ENCODE assay signal across 7 cellular contexts in the genomic region with DNA sequence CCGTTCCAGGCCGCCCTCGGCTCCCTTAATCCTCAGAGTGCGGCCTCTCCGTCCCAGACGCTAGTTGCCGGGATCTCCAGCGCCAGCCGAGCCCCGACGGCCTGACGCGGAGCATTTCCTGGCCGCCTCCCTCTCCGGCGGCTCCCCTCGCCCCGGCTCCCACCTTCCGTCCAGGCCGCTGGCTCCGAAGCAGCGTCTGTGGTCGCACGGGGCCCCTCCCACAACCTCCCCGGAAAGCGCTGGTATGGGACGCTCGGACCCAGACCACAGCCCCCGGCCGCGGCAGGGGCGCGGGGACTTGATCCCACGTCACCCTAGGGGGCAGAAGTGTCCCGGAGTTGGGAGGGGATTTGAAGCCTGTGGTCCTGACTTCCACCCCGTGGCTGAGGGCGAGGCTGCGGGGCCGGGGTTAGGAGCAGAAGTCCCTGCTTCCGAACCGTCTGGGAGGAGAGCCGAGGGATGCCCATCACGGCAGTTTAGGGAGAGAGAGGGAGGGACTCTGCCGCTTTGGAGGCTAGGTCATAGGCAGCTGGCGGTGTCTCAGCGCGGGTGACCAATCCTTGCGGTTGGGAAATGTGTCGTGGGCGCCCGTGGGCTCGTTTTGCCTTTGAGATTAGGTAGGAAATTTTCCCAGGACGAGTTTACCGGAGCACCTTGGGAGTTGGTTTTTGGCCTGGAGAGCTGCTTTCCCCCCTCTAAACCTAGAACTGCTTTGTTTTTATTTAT. TPM values are rescaled to one million over a fixed set of nuclear protein-coding genes. Genes with fewer than 3 reads are reported as not detected.
A peak's percentile ranks its signal among the peaks of the same experiment; 100 is the strongest.
DNase-seq lines count a peak whose midpoint lies in the region; ATAC-seq and TF ChIP-seq lines count a peak whose summit lies in the region.
"Not testable (repeated sequence)": the region's sequence is repeated elsewhere in the genome, so short reads cannot be mapped to it uniquely, and the experiment has no call there.

No MANE protein-coding gene starts in this region.

- not testable (repeated sequence) for TF ChIP-seq POLR2A in GM18505 (IDR thresholded peaks at IDR 0.05; ENCODE audit: borderline replicate concordance, extremely low read depth, insufficient read depth, insufficient read length); sigmoid colon (IDR thresholded peaks at IDR 0.05)

- peaks cover 12% of the 10 kb centered on the region for H3K4me1 Mint-ChIP-seq in WTC11

- not testable (repeated sequence) for H3K27me3 ChIP-seq in sigmoid colon

- peak; percentile 64 for DNase-seq in NCI-H146 (lab: John Stamatoyannopoulos, UW)
- peak; percentile 66 for DNase-seq in WTC11 (ENCODE audit: low spot score)
- peak; percentile 50 to 52 for DNase-seq in cardiac fibroblast (ENCODE audit: low read depth in 2 of 2)
- DNase-seq in iPS-NIHi7 (ENCODE audit: extremely low spot score) = peak; percentile 73
- peak; percentile 79 for DNase-seq in sigmoid colon

- not testable (repeated sequence) for H3K36me3 ChIP-seq in sigmoid colon

- peak overlapping the region; percentile 60 for H3K27ac Mint-ChIP-seq in WTC11

- TF ChIP-seq EP300 in sigmoid colon (IDR thresholded peaks at IDR 0.05) = not testable (repeated sequence)

- WGBS in sigmoid colon, 2 donors = 0 to 1% methylated on average over 54 of the region's 54 CpGs

- peak overlapping the region; percentile 93 for H3K4me3 Mint-ChIP-seq in WTC11

- POLR2A ChIA-PET in WTC11 (lab: Charles Lee) = not testable (repeated sequence)

- H3K9me3 Mint-ChIP-seq in WTC11 = not testable (repeated sequence)

- ATAC-seq in GM18505 (IDR thresholded peaks at IDR 0.05; ENCODE audit: unreplicated experiment) = peak; percentile 38
- peak; percentile 39 for ATAC-seq in HG02870 (IDR thresholded peaks at IDR 0.05; ENCODE audit: unreplicated experiment)
- ATAC-seq in WTC11 = peak; percentile 50

- CTCF ChIA-PET in WTC11 (lab: Charles Lee) = interaction anchor here (1.0 kb wide), 1 partner anchor 35 kb away, joined by 3 read pairs; no protein-coding TSS in a partner anchor

- intact Hi-C loops in sigmoid colon (cut with DNase I) = loop anchor here (1.0 to 2.0 kb wide), 3 partner anchors 59 to 104 kb away; no protein-coding TSS in a partner anchor

- H3K4me3 ChIP-seq in cardiac fibroblast (replicated peaks in 1 of 2; ENCODE audit: low read depth in 2 of 2, low read length in 2 of 2) (peak overlapping the region; percentile 94 to 96), sigmoid colon (peak overlapping the region; percentile 72 to 98 (median 90))

- not testable (repeated sequence) for TF ChIP-seq CTCF in WTC11 (IDR thresholded peaks at IDR 0.05); cardiac fibroblast (IDR thresholded peaks at IDR 0.05; ENCODE audit: low read depth, low read length); sigmoid colon (IDR thresholded peaks at IDR 0.05)

- peak overlapping the region; percentile 92 to 100 (median 97) for H3K27ac ChIP-seq in sigmoid colon

- H3K27me3 Mint-ChIP-seq in WTC11 (ENCODE audit: low read depth) = not testable (repeated sequence)

- H3K4me1 ChIP-seq in sigmoid colon = peaks cover 0 to 36% (median 23%) of the 10 kb centered on the region in 4 donors

- not testable (repeated sequence) for H3K9me3 ChIP-seq in sigmoid colon

- H3K36me3 Mint-ChIP-seq in WTC11 = not testable (repeated sequence)

TF ChIP-seq in WTC11, 78 proteins besides CTCF, POLR2A, EP300 and RAD21:
- TF ChIP-seq NR1H2 (CRISPR knock-in tag; IDR thresholded peaks at IDR 0.05) (0 out of 2 replicates have a peak, but pooled peaks have one; percentile 54), ZNF219 (CRISPR knock-in tag; IDR thresholded peaks at IDR 0.05; ENCODE audit: borderline replicate concordance) (peak; percentile 40; the same call in 1 of the 2 replicates), NFYB (CRISPR knock-in tag; conservative IDR thresholded peaks at IDR 0.05; ENCODE audit: low read depth) (0 out of 2 replicates have a peak, but pooled peaks have one; percentile 14)
- TF ChIP-seq, protein P1, sequence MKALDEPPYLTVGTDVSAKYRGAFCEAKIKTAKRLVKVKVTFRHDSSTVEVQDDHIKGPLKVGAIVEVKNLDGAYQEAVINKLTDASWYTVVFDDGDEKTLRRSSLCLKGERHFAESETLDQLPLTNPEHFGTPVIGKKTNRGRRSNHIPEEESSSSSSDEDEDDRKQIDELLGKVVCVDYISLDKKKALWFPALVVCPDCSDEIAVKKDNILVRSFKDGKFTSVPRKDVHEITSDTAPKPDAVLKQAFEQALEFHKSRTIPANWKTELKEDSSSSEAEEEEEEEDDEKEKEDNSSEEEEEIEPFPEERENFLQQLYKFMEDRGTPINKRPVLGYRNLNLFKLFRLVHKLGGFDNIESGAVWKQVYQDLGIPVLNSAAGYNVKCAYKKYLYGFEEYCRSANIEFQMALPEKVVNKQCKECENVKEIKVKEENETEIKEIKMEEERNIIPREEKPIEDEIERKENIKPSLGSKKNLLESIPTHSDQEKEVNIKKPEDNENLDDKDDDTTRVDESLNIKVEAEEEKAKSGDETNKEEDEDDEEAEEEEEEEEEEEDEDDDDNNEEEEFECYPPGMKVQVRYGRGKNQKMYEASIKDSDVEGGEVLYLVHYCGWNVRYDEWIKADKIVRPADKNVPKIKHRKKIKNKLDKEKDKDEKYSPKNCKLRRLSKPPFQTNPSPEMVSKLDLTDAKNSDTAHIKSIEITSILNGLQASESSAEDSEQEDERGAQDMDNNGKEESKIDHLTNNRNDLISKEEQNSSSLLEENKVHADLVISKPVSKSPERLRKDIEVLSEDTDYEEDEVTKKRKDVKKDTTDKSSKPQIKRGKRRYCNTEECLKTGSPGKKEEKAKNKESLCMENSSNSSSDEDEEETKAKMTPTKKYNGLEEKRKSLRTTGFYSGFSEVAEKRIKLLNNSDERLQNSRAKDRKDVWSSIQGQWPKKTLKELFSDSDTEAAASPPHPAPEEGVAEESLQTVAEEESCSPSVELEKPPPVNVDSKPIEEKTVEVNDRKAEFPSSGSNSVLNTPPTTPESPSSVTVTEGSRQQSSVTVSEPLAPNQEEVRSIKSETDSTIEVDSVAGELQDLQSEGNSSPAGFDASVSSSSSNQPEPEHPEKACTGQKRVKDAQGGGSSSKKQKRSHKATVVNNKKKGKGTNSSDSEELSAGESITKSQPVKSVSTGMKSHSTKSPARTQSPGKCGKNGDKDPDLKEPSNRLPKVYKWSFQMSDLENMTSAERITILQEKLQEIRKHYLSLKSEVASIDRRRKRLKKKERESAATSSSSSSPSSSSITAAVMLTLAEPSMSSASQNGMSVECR (CRISPR knock-in tag; IDR thresholded peaks at IDR 0.05; ENCODE audit: borderline replicate concordance) = peak; percentile 70; the same call in 1 of the 2 replicates
- TF ChIP-seq, protein P2, sequence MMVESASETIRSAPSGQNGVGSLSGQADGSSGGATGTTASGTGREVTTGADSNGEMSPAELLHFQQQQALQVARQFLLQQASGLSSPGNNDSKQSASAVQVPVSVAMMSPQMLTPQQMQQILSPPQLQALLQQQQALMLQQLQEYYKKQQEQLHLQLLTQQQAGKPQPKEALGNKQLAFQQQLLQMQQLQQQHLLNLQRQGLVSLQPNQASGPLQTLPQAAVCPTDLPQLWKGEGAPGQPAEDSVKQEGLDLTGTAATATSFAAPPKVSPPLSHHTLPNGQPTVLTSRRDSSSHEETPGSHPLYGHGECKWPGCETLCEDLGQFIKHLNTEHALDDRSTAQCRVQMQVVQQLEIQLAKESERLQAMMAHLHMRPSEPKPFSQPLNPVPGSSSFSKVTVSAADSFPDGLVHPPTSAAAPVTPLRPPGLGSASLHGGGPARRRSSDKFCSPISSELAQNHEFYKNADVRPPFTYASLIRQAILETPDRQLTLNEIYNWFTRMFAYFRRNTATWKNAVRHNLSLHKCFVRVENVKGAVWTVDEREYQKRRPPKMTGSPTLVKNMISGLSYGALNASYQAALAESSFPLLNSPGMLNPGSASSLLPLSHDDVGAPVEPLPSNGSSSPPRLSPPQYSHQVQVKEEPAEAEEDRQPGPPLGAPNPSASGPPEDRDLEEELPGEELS (CRISPR knock-in tag; IDR thresholded peaks at IDR 0.05) = peak; percentile 15; the same call in 1 of the 2 replicates
TF ChIP-seq in WTC11: peak in this region for 5; not testable (repeated sequence) for 73.

RNA-seq across cellular contexts. Expression of a gene that starts 0.6 kb away (rescaled TPM):
- total RNA-seq in WTC11 (2021) (17.1 to 18.1 TPM (median 17.6 TPM) in 3 replicates), sigmoid colon (10 to 100 TPM; 36.4 to 47.2 (median 41.3) TPM)
- polyA plus RNA-seq in sigmoid colon = 10 to 100 TPM; 10.2 to 15.7 (median 13.2) TPM

Comparison
In these comparisons a context has a peak if more than half of its experiments do, and no peak if none do; other contexts are left out.
1. Peak in every context shown above with its lines: DNase-seq, ATAC-seq, H3K4me3 ChIP-seq and H3K27ac ChIP-seq.